ENCODE assay signal across 1 cellular context in genomic region chr21:39183272-39184049, GRCh38.
TF ChIP-seq lines count a peak whose summit lies in the region.

A gene with protein sequence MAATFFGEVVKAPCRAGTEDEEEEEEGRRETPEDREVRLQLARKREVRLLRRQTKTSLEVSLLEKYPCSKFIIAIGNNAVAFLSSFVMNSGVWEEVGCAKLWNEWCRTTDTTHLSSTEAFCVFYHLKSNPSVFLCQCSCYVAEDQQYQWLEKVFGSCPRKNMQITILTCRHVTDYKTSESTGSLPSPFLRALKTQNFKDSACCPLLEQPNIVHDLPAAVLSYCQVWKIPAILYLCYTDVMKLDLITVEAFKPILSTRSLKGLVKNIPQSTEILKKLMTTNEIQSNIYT (minus strand): TSS chr21:39183451. CDS start chr21:39183385, 66 bp downstream.

TF ChIP-seq in HepG2, 621 proteins besides CTCF, POLR2A, EP300 and RAD21 (continued from another document and continues in another):
- TF ChIP-seq MLXIP (CRISPR knock-in tag; IDR thresholded peaks at IDR 0.05; ENCODE audit: borderline replicate concordance) (0 out of 2 replicates have a peak, but pooled peaks have one; percentile 26), ZC3H13 (CRISPR knock-in tag; IDR thresholded peaks at IDR 0.05) (peak; percentile 95), KDM2A (CRISPR knock-in tag; IDR thresholded peaks at IDR 0.05; ENCODE audit: borderline replicate concordance, low read depth) (peak; percentile 98), HMG20B (CRISPR knock-in tag; conservative IDR thresholded peaks at IDR 0.05) (no peak), SIN3A (IDR thresholded peaks at IDR 0.05; ENCODE audit: borderline replicate concordance, low read depth, low read length) (0 out of 2 replicates have a peak, but pooled peaks have one; percentile 22), ZNF274 (CRISPR knock-in tag; IDR thresholded peaks at IDR 0.05) (peak; percentile 66; the same call in 1 of the 2 replicates), ETV6 (CRISPR knock-in tag; conservative IDR thresholded peaks at IDR 0.05) (peak; percentile 83), ZBTB7A (CRISPR knock-in tag; IDR thresholded peaks at IDR 0.05) (peak; percentile 50; the same call in 1 of the 2 replicates), POLR2AphosphoS5 (IDR thresholded peaks at IDR 0.05; ENCODE audit: low read depth, low read length) (peak; percentile 85), ZNF530 (CRISPR knock-in tag; IDR thresholded peaks at IDR 0.05; ENCODE audit: low read depth) (no peak), ZNF17 (CRISPR knock-in tag; IDR thresholded peaks at IDR 0.05) (peak; percentile 11; the same call in 1 of the 2 replicates), ZFYVE20 (CRISPR knock-in tag; IDR thresholded peaks at IDR 0.05; ENCODE audit: borderline replicate concordance, low read depth) (peak; percentile 77; the same call in 1 of the 2 replicates), MAFG (CRISPR knock-in tag; IDR thresholded peaks at IDR 0.05) (no peak), GLI4 (CRISPR knock-in tag; IDR thresholded peaks at IDR 0.05; ENCODE audit: borderline replicate concordance) (no peak), RCOR2 (CRISPR knock-in tag; IDR thresholded peaks at IDR 0.05) (no peak; the same call in 1 of the 2 replicates), ATF6 (CRISPR knock-in tag; conservative IDR thresholded peaks at IDR 0.05) (0 out of 2 replicates have a peak, but pooled peaks have one; percentile 38), ZNF367 (CRISPR knock-in tag; IDR thresholded peaks at IDR 0.05; ENCODE audit: borderline replicate concordance) (no peak), ZNF788 (CRISPR knock-in tag; IDR thresholded peaks at IDR 0.05; ENCODE audit: borderline replicate concordance) (peak; percentile 50; the same call in 1 of the 2 replicates), ZNF3 (CRISPR knock-in tag; IDR thresholded peaks at IDR 0.05) (0 out of 2 replicates have a peak, but pooled peaks have one; percentile 17), AGO2 (optimal IDR thresholded peaks at IDR 0.05; ENCODE audit: low read depth, low read length) (peak; percentile 99), ZNF891 (CRISPR knock-in tag; IDR thresholded peaks at IDR 0.05) (peak; percentile 92), ZNF672 (CRISPR knock-in tag; IDR thresholded peaks at IDR 0.05) (no peak), NFIB (CRISPR knock-in tag; IDR thresholded peaks at IDR 0.05; ENCODE audit: borderline replicate concordance) (no peak), ZNF331 (CRISPR knock-in tag; IDR thresholded peaks at IDR 0.05) (peak; percentile 58; the same call in 1 of the 2 replicates), ZNF614 (CRISPR knock-in tag; IDR thresholded peaks at IDR 0.05; ENCODE audit: borderline replicate concordance) (peak; percentile 74; the same call in 1 of the 2 replicates), ZNF383 (CRISPR knock-in tag; IDR thresholded peaks at IDR 0.05; ENCODE audit: borderline replicate concordance) (peak; percentile 88; the same call in 1 of the 2 replicates), ZNF678 (CRISPR knock-in tag; IDR thresholded peaks at IDR 0.05) (peak; percentile 97), NR0B2 (CRISPR knock-in tag; IDR thresholded peaks at IDR 0.05) (peak; percentile 78; the same call in 1 of the 2 replicates), ISL2 (CRISPR knock-in tag; IDR thresholded peaks at IDR 0.05) (no peak; the same call in 1 of the 2 replicates), HOMEZ (CRISPR knock-in tag; IDR thresholded peaks at IDR 0.05; ENCODE audit: low read depth) (no peak; the same call in 1 of the 2 replicates), CENPT (CRISPR knock-in tag; IDR thresholded peaks at IDR 0.05; ENCODE audit: low read depth) (0 out of 2 replicates have a peak, but pooled peaks have one; percentile 34)
- TF ChIP-seq, protein P1, sequence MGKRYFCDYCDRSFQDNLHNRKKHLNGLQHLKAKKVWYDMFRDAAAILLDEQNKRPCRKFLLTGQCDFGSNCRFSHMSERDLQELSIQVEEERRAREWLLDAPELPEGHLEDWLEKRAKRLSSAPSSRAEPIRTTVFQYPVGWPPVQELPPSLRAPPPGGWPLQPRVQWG (CRISPR knock-in tag; IDR thresholded peaks at IDR 0.05; ENCODE audit: borderline replicate concordance, low read depth) = no peak
- TF ChIP-seq, protein P2, sequence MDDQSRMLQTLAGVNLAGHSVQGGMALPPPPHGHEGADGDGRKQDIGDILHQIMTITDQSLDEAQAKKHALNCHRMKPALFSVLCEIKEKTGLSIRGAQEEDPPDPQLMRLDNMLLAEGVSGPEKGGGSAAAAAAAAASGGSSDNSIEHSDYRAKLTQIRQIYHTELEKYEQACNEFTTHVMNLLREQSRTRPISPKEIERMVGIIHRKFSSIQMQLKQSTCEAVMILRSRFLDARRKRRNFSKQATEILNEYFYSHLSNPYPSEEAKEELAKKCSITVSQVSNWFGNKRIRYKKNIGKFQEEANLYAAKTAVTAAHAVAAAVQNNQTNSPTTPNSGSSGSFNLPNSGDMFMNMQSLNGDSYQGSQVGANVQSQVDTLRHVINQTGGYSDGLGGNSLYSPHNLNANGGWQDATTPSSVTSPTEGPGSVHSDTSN (CRISPR knock-in tag; IDR thresholded peaks at IDR 0.05; ENCODE audit: borderline replicate concordance) = no peak; the same call in 1 of the 2 replicates
- TF ChIP-seq, protein P3, sequence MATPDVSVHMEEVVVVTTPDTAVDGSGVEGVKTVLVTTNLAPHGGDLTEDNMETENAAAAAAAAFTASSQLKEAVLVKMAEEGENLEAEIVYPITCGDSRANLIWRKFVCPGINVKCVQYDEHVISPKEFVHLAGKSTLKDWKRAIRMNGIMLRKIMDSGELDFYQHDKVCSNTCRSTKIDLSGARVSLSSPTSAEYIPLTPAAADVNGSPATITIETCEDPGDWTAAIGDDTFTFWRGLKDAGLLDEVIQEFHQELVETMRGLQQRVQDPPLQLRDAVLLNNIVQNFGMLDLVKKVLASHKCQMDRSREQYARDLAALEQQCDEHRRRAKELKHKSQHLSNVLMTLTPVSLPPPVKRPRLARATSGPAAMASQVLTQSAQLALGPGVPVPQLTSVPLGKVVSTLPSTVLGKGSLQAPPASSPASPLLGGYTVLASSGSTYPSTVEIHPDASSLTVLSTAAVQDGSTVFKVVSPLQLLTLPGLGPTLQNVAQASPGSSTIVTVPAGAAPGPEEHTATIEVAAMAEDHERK (CRISPR knock-in tag; IDR thresholded peaks at IDR 0.05; ENCODE audit: low read depth) = peak; percentile 65
- TF ChIP-seq, protein P4, sequence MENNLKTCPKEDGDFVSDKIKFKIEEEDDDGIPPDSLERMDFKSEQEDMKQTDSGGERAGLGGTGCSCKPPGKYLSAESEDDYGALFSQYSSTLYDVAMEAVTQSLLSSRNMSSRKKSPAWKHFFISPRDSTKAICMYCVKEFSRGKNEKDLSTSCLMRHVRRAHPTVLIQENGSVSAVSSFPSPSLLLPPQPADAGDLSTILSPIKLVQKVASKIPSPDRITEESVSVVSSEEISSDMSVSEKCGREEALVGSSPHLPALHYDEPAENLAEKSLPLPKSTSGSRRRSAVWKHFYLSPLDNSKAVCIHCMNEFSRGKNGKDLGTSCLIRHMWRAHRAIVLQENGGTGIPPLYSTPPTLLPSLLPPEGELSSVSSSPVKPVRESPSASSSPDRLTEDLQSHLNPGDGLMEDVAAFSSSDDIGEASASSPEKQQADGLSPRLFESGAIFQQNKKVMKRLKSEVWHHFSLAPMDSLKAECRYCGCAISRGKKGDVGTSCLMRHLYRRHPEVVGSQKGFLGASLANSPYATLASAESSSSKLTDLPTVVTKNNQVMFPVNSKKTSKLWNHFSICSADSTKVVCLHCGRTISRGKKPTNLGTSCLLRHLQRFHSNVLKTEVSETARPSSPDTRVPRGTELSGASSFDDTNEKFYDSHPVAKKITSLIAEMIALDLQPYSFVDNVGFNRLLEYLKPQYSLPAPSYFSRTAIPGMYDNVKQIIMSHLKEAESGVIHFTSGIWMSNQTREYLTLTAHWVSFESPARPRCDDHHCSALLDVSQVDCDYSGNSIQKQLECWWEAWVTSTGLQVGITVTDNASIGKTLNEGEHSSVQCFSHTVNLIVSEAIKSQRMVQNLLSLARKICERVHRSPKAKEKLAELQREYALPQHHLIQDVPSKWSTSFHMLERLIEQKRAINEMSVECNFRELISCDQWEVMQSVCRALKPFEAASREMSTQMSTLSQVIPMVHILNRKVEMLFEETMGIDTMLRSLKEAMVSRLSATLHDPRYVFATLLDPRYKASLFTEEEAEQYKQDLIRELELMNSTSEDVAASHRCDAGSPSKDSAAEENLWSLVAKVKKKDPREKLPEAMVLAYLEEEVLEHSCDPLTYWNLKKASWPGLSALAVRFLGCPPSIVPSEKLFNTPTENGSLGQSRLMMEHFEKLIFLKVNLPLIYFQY (CRISPR knock-in tag; IDR thresholded peaks at IDR 0.05; ENCODE audit: borderline replicate concordance) = peak; percentile 60; the same call in 1 of the 2 replicates
- TF ChIP-seq, protein P5, sequence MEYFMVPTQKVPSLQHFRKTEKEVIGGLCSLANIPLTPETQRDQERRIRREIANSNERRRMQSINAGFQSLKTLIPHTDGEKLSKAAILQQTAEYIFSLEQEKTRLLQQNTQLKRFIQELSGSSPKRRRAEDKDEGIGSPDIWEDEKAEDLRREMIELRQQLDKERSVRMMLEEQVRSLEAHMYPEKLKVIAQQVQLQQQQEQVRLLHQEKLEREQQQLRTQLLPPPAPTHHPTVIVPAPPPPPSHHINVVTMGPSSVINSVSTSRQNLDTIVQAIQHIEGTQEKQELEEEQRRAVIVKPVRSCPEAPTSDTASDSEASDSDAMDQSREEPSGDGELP (IDR thresholded peaks at IDR 0.05; ENCODE audit: borderline replicate concordance, low read depth) = peak; percentile 65; the same call in 1 of the 2 replicates
- TF ChIP-seq, protein P6, sequence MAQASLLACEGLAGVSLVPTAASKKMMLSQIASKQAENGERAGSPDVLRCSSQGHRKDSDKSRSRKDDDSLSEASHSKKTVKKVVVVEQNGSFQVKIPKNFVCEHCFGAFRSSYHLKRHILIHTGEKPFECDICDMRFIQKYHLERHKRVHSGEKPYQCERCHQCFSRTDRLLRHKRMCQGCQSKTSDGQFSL (CRISPR knock-in tag; IDR thresholded peaks at IDR 0.05) = 0 out of 2 replicates have a peak, but pooled peaks have one; percentile 50
- TF ChIP-seq, protein P7, sequence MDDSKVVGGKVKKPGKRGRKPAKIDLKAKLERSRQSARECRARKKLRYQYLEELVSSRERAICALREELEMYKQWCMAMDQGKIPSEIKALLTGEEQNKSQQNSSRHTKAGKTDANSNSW (CRISPR knock-in tag; IDR thresholded peaks at IDR 0.05; ENCODE audit: borderline replicate concordance) = peak; percentile 95; the same call in 1 of the 2 replicates
- TF ChIP-seq, protein P8, sequence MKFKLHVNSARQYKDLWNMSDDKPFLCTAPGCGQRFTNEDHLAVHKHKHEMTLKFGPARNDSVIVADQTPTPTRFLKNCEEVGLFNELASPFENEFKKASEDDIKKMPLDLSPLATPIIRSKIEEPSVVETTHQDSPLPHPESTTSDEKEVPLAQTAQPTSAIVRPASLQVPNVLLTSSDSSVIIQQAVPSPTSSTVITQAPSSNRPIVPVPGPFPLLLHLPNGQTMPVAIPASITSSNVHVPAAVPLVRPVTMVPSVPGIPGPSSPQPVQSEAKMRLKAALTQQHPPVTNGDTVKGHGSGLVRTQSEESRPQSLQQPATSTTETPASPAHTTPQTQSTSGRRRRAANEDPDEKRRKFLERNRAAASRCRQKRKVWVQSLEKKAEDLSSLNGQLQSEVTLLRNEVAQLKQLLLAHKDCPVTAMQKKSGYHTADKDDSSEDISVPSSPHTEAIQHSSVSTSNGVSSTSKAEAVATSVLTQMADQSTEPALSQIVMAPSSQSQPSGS (CRISPR knock-in tag; IDR thresholded peaks at IDR 0.05) = 0 out of 2 replicates have a peak, but pooled peaks have one; percentile 21
